9 cellular contexts compared by ENCODE assay signal in genomic region chr3:126212629-126213375, GRCh38. TPM values are rescaled to one million over a fixed set of nuclear protein-coding genes. Genes with fewer than 3 reads are reported as not detected.
DNase-seq lines count a peak whose midpoint lies in the region; FAIRE-seq and TF ChIP-seq lines count a peak whose summit lies in the region.
"Had no signal": no experiment of that assay in that cellular context is flagged by ENCODE, and none has a peak within 500 bp of the region (broad histone marks: within the 10 kb centered on the region; RNA-seq: fewer than 3 reads in every experiment).

No MANE protein-coding gene starts in this region.

- peak overlapping the region; percentile 79; the same call in 1 of the 2 replicates for H4K8ac ChIP-seq in H1 (ENCODE audit: extremely low read depth, insufficient read depth, low read length)

- no peak overlapping the region for H3K4ac ChIP-seq in H1 (replicated peaks; ENCODE audit: insufficient read length, low read depth, low read length)

- 8% methylated on average over 16 of the region's 56 CpGs; no CpG with 5 or more reads in 1 of the 2 experiments for WGBS in H1 (ENCODE audit: extremely low coverage in 1 of 2, insufficient coverage in 1 of 2, insufficient read length in 1 of 2, insufficient replicate concordance in 2 of 2, low coverage in 1 of 2, low lambda C conversion rate in 2 of 2, missing lambda C conversion rate in 1 of 2), 2 experiments
- 4 to 8% methylated on average over 15 to 22 of the region's 56 CpGs for WGBS in tibial nerve, 2 donors

- H2BK5ac ChIP-seq in H1 (ENCODE audit: low read depth, low read length): peak overlapping the region; percentile 60; the same call in 1 of the 2 replicates

- H2BK20ac ChIP-seq in H1 (ENCODE audit: low read length): no peak overlapping the region

- no peak overlapping the region; the same call in 1 of the 2 replicates for H2AK5ac ChIP-seq in H1 (ENCODE audit: low read depth, low read length)

- H3K18ac ChIP-seq in H1 (ENCODE audit: extremely low read depth, low read length): peak overlapping the region; percentile 85

- peak; percentile 39 to 60; a peak in 3 of 4 replicates for TF ChIP-seq RAD21 in H1 (IDR thresholded peaks at IDR 0.05 in 1 of 2, conservative IDR thresholded peaks at IDR 0.05 in 1 of 2; ENCODE audit: low read depth in 2 of 2, low read length in 2 of 2)

- no peak overlapping the region for H3K56ac ChIP-seq in H1 (replicated peaks; ENCODE audit: insufficient read length, low read depth, low read length)

- DNase-seq in NCI-H524 (lab: John Stamatoyannopoulos, UW) (peak; percentile 53 to 75), NCI-H524 treated with DMSO at 0.1 percent for 48 hours (lab: John Stamatoyannopoulos, UW) (no peak), NCI-H69 (lab: John Stamatoyannopoulos, UW) (peak; percentile 46), H1 (ENCODE audit: low read depth in 1 of 2, low spot score in 2 of 2) (peak; percentile 43 to 85), lung microvascular endothelial cell (ENCODE audit: low read depth in 2 of 2) (peak; percentile 33 to 51), tibial nerve (ENCODE audit: low spot score in 2 of 2) (no peak), RKO (ENCODE audit: low spot score) (no peak), LoVo (ENCODE audit: low spot score) (no peak)
- DNase-seq: DND-41 had no signal

- POLR2A ChIA-PET in H1 (lab: Charles Lee; ENCODE audit: partially characterized antibody): interaction anchor here (0.8 to 1.6 kb wide), 4 partner anchors 14 to 289 kb away, joined by 3 to 4 read pairs (median 4); no protein-coding TSS in a partner anchor

- H3K9me3 ChIP-seq in H1 (ENCODE audit: insufficient read depth in 2 of 2, low read depth in 1 of 2, low read length in 1 of 2) (no peaks in the 10 kb centered on the region), tibial nerve (no peaks in the 10 kb centered on the region)

- H4K20me1 ChIP-seq in H1 (replicated peaks in 1 of 2; ENCODE audit: control insufficient read depth in 1 of 2, insufficient read depth in 2 of 2, low read length in 2 of 2): no peaks in the 10 kb centered on the region

- H3K27ac ChIP-seq in H1 (ENCODE audit: low read depth, low read length) (no peak overlapping the region), tibial nerve (peak overlapping the region; percentile 46 to 86 (median 76))

- no peaks in the 10 kb centered on the region for H3K79me1 ChIP-seq in H1 (ENCODE audit: low read depth, low read length)

- no peak overlapping the region for H3K23ac ChIP-seq in H1 (ENCODE audit: insufficient read length)

- peak in 1 of 2 experiments; percentile 55; a peak in 1 of 3 replicates for TF ChIP-seq EP300 in H1 (IDR thresholded peaks at IDR 0.05; ENCODE audit: borderline replicate concordance in 1 of 2, low read depth in 2 of 2, low read length in 2 of 2)
- peak in 1 of 2 donors; percentile 44 for TF ChIP-seq EP300 in tibial nerve (IDR thresholded peaks at IDR 0.05)

- TF ChIP-seq POLR2A in H1 (IDR thresholded peaks at IDR 0.05; ENCODE audit: control extremely low read depth in 1 of 2, low read depth in 2 of 2, low read length in 2 of 2) (peak in 1 of 2 experiments; percentile 42; a peak in 1 of 3 replicates), tibial nerve (IDR thresholded peaks at IDR 0.05) (peak in 1 of 2 donors; percentile 21)

- peaks cover 0 to 12% (median 8%) of the 10 kb centered on the region in 4 experiments; a peak in 6 of 7 replicates for H3K4me1 ChIP-seq in H1 (replicated peaks in 1 of 4; ENCODE audit: control insufficient read depth in 3 of 4, insufficient read depth in 4 of 4, low read length in 3 of 4)
- H3K4me1 ChIP-seq in tibial nerve: peaks cover 0 to 32% (median 10%) of the 10 kb centered on the region in 4 donors

- peaks cover 10% of the 10 kb centered on the region; the same call in 1 of the 2 replicates for H3K23me2 ChIP-seq in H1 (ENCODE audit: low read depth, low read length)

- H2BK12ac ChIP-seq in H1 (ENCODE audit: low read depth, low read length): peak overlapping the region; percentile 96

- H2BK15ac ChIP-seq in H1 (ENCODE audit: low read length): no peak overlapping the region

- TF ChIP-seq CTCF in H1 (IDR thresholded peaks at IDR 0.05; ENCODE audit: control extremely low read depth in 1 of 3, insufficient read depth in 1 of 3, low read depth in 1 of 3, low read length in 3 of 3) (peak; percentile 41 to 66 (median 54)), tibial nerve (IDR thresholded peaks at IDR 0.05) (peak in 4 of 5 experiments; percentile 22 to 58 (median 52))

- H2AFZ ChIP-seq in H1 (ENCODE audit: low read length): peak overlapping the region; percentile 90

- H3K79me2 ChIP-seq in H1 (ENCODE audit: control insufficient read depth in 1 of 2, insufficient read depth in 2 of 2, low read length in 2 of 2): no peaks in the 10 kb centered on the region

- H3K14ac ChIP-seq in H1 (ENCODE audit: insufficient read length): no peak overlapping the region

- H3K4me3 ChIP-seq in H1 (ENCODE audit: extremely low read depth in 1 of 4, insufficient read depth in 2 of 4, low read depth in 3 of 4, low read length in 4 of 4): peak overlapping the region; percentile 37 to 68 (median 58)
- H3K4me3 ChIP-seq in tibial nerve: peak overlapping the region; percentile 31 to 64 (median 46)

- peak overlapping the region; percentile 26 for H4K91ac ChIP-seq in H1 (replicated peaks; ENCODE audit: insufficient read length, low read length)

- H2BK120ac ChIP-seq in H1 (replicated peaks; ENCODE audit: low read depth, low read length): peak overlapping the region; percentile 12

- peak overlapping the region; percentile 7 for H4K5ac ChIP-seq in H1 (ENCODE audit: insufficient read length, low read depth, low read length)

- peaks cover 0 to 13% (median 10%) of the 10 kb centered on the region in 4 experiments; a peak in 5 of 7 replicates for H3K27me3 ChIP-seq in H1 (replicated peaks in 1 of 4; ENCODE audit: control insufficient read depth in 3 of 4, extremely low read depth in 1 of 4, insufficient read depth in 3 of 4, low read length in 3 of 4)
- peaks cover 0 to 11% of the 10 kb centered on the region in 2 donors for H3K27me3 ChIP-seq in tibial nerve

- H3K36me3 ChIP-seq in H1 (ENCODE audit: control insufficient read depth in 2 of 4, insufficient read depth in 4 of 4, low read length in 3 of 4): no peaks in the 10 kb centered on the region
- H3K36me3 ChIP-seq in tibial nerve: no peaks in the 10 kb centered on the region

- peak overlapping the region; percentile 91 to 95 for H3K4me2 ChIP-seq in H1 (ENCODE audit: insufficient read depth in 1 of 2, low read depth in 2 of 2, low read length in 2 of 2)

- H3K9ac ChIP-seq in H1 (replicated peaks in 1 of 4; ENCODE audit: extremely low read depth in 1 of 4, low read depth in 3 of 4, low read length in 3 of 4): peak overlapping the region in 3 of 4 experiments; percentile 21 to 73 (median 63); a peak in 4 of 7 replicates

- no peak for FAIRE-seq in H1 (lab: Jason Lieb, UNC)

- CTCF ChIA-PET in H1 (lab: Charles Lee; ENCODE audit: partially characterized antibody): interaction anchor here (0.5 to 1.8 kb wide), 21 partner anchors 9 to 470 kb away, joined by 3 to 29 read pairs (median 4); no protein-coding TSS in a partner anchor

TF ChIP-seq in H1, 55 proteins besides CTCF, POLR2A, EP300 and RAD21 (continues in another document):
- TF ChIP-seq SP4 (IDR thresholded peaks at IDR 0.05; ENCODE audit: low read length) (no peak), CREB1 (IDR thresholded peaks at IDR 0.05) (0 out of 2 replicates have a peak, but pooled peaks have one; percentile 5), RBBP5 (IDR thresholded peaks at IDR 0.05; ENCODE audit: borderline replicate concordance, low read depth, low read length) (peak; percentile 70), TAF7 (optimal IDR thresholded peaks at IDR 0.05; ENCODE audit: borderline replicate concordance, low read depth, low read length) (peak; percentile 57), PHF8 (conservative IDR thresholded peaks at IDR 0.05; ENCODE audit: low read depth, low read length) (peak; percentile 51), YY1 (IDR thresholded peaks at IDR 0.05; ENCODE audit: low read depth, low read length) (0 out of 2 replicates have a peak, but pooled peaks have one; percentile 58), TBP (IDR thresholded peaks at IDR 0.05; ENCODE audit: low read depth, low read length) (peak; percentile 95), NRF1 (IDR thresholded peaks at IDR 0.05; ENCODE audit: low read depth, low read length) (0 out of 2 replicates have a peak, but pooled peaks have one; percentile 14), ASH2L (IDR thresholded peaks at IDR 0.05; ENCODE audit: low read length) (peak; percentile 83), KDM4A (IDR thresholded peaks at IDR 0.05; ENCODE audit: low read depth, low read length, severe bottlenecking) (peak; percentile 71)

RNA-seq across cellular contexts. Expression of gene ALDH1L1, which starts 32.4 kb away (rescaled TPM):
- total RNA-seq in H1 (2021; fragmentation: NEBNext Ultra II Directional; extraction: Animal tissue kit (Norgen Biotek cat#: 25700)): 1.6 TPM in 2 replicates
- 0.98 and 1.6 TPM in 2 replicates for polyA plus RNA-seq in H1 (2011; rRNA removed)
- 1.5 TPM for polyA plus RNA-seq in H1 (2011; cell fraction: cytosol; rRNA removed)
- polyA plus RNA-seq in H1 (2011; cell fraction: nucleus; rRNA removed): 3.1 TPM
- 1.1 to 1.9 TPM (median 1.5 TPM) in 4 replicates for polyA plus RNA-seq in H1 (2012, experiment 1 of 2)
- 0.80 TPM for polyA plus RNA-seq in H1 (2012, experiment 2 of 2)
- polyA plus RNA-seq in H1 (2013, experiment 1 of 2): 0.49 TPM
- polyA plus RNA-seq in H1 (2013, experiment 2 of 2): 0.83 TPM
- 1.7 and 2.2 TPM in 2 replicates for polyA minus RNA-seq in H1 (2011; rRNA and poly(A)+ RNA removed)
- 0.81 TPM for polyA minus RNA-seq in H1 (2011; cell fraction: cytosol; rRNA and poly(A)+ RNA removed)
- polyA minus RNA-seq in H1 (2011; cell fraction: nucleus; rRNA and poly(A)+ RNA removed): 5.3 TPM
- total RNA-seq in lung microvascular endothelial cell: not detected in 2 replicates
- 10 to 100 TPM; 34.5 to 87.3 (median 50.8) TPM for total RNA-seq in tibial nerve

Comparison
In these comparisons a context has a peak if more than half of its experiments do, and no peak if none do; other contexts are left out.
1. DNase-seq: peak in NCI-H524 (2 of 2), NCI-H69 (single experiment), H1 (2 of 2) and lung microvascular endothelial cell (2 of 2); none in NCI-H524 treated with DMSO at 0.1 percent for 48 hours (single experiment), tibial nerve (0 of 2), RKO (single experiment) and LoVo (single experiment).
2. RNA of gene ALDH1L1, which starts 32.4 kb away (total RNA-seq): 34.5 to 87.3 TPM in tibial nerve; 1.6 TPM in H1 and not detected in lung microvascular endothelial cell; every median in the first group is over 10 times any median in the second.